33 cellular contexts compared by ENCODE assay signal in genomic region chr17:9829343-9829742, GRCh38. TPM values are rescaled to one million over a fixed set of nuclear protein-coding genes. Genes with fewer than 3 reads are reported as not detected.
"Had no signal": no experiment of that assay in that cellular context is flagged by ENCODE, and none has a peak within 500 bp of the region (broad histone marks: within the 10 kb centered on the region; RNA-seq: fewer than 3 reads in every experiment).

No MANE protein-coding gene starts in this region.

- H3K27me3 ChIP-seq: SJCRH30 had no signal

- H3K9me3 ChIP-seq: SJCRH30, SK-N-SH had no signal

- H3K4me3 ChIP-seq: PC-9, SJCRH30 had no signal

- ATAC-seq: activated naive CD8-positive, alpha-beta T cell treated with anti-CD3 and anti-CD28 coated beads, Interleukin-2, amount 50 U/mL, for 24 hours; activated T-cell treated with anti-CD3 and anti-CD28 coated beads, Interleukin-2, amount 50 U/mL, for 4 hours; WTC11 had no signal

- H3K36me3 ChIP-seq: SJCRH30 had no signal

- H3K27ac ChIP-seq: PC-9, SJCRH30 had no signal

- H3K4me1 ChIP-seq: SJCRH30 had no signal

- FAIRE-seq: bronchial epithelial cell, RCC 7860 had no signal

- DNase-seq: activated CD4-positive, alpha-beta memory T cell treated with anti-CD3 and anti-CD28 coated beads for 36 hours; activated CD4-positive, alpha-beta T cell treated with anti-CD3 and anti-CD28 coated beads for 4 hours; activated CD4-positive, alpha-beta T cell treated with anti-CD3 and anti-CD28 coated beads, Interleukin-2, amount 50 U/mL, for 1 hour; activated CD4-positive, CD25-positive, alpha-beta regulatory T cell treated with anti-CD3 and anti-CD28 coated beads, Interleukin-2, amount 50 U/mL, for 72 hours; activated CD8-positive, alpha-beta memory T cell treated with anti-CD3 and anti-CD28 coated beads, Interleukin-2, amount 50 U/mL, for 4 hours; activated effector memory CD4-positive, alpha-beta T cell treated with Interleukin-2 at 50 U/mL for 16 hours; activated naive CD4-positive, alpha-beta T cell treated with anti-CD3 and anti-CD28 coated beads, Interleukin-2, amount 10 ng/mL, durations not matched to agents 7 days and 5 days; activated naive CD8-positive, alpha-beta T cell treated with anti-CD3 and anti-CD28 coated beads, Interleukin-2, amount 50 U/mL, for 24 hours; activated T-cell treated with anti-CD3 and anti-CD28 coated beads for 4 hours; activated T-cell treated with anti-CD3 and anti-CD28 coated beads, Interleukin-2, amount 50 U/mL, for 4 hours; anterior cingulate cortex; central memory CD4-positive, alpha-beta T cell; Karpas-422; KBM-7; NCI-H1105; NCI-H1417 treated with DMSO at 0.1 percent for 48 hours; NCI-H187 treated with DMSO at 0.1 percent for 48 hours; NCI-H2081; NCI-H2171 treated with DMSO at 0.1 percent for 48 hours; NCI-H2227 treated with DMSO at 0.1 percent for 48 hours; NCI-H446; NCI-H526; NCI-H748 treated with DMSO at 0.1 percent for 48 hours; NK-92 treated with Interleukin-12 subunit alpha and Interleukin-12 subunit beta, amount 100 ng/mL, for 24 hours; PC-9; Right ventricle myocardium superior; SJCRH30; SK-N-SH had no signal

RNA-seq across cellular contexts. Expression of gene GLP2R, which starts 3.6 kb away (rescaled TPM):
- total RNA-seq: activated CD4-positive, alpha-beta memory T cell treated with anti-CD3 and anti-CD28 coated beads for 36 hours; activated T-cell treated with anti-CD3 and anti-CD28 coated beads, Interleukin-2, amount 50 U/mL, for 4 hours; OCI-LY7; SJCRH30; WTC11 had no signal
- polyA plus RNA-seq: SK-N-SH had no signal

RNA-seq across cellular contexts. Expression of gene GSG1L2, which starts 7.5 kb away (rescaled TPM):
- total RNA-seq: activated CD4-positive, alpha-beta memory T cell treated with anti-CD3 and anti-CD28 coated beads for 36 hours; activated T-cell treated with anti-CD3 and anti-CD28 coated beads, Interleukin-2, amount 50 U/mL, for 4 hours; bronchial epithelial cell; MCF 10A; OCI-LY7; PC-9; Right ventricle myocardium superior; SJCRH30; WTC11 had no signal
- polyA plus RNA-seq: SK-N-SH had no signal

RNA-seq across cellular contexts. Expression of gene DHRS7C, which starts 38.0 kb away (rescaled TPM):
- total RNA-seq: activated CD4-positive, alpha-beta memory T cell treated with anti-CD3 and anti-CD28 coated beads for 36 hours; activated T-cell treated with anti-CD3 and anti-CD28 coated beads, Interleukin-2, amount 50 U/mL, for 4 hours; bronchial epithelial cell; MCF 10A; OCI-LY7; PC-9; SJCRH30; WTC11 had no signal
- polyA plus RNA-seq: SK-N-SH had no signal
